ENCODE assay signal across 1 cellular context in the genomic region with DNA sequence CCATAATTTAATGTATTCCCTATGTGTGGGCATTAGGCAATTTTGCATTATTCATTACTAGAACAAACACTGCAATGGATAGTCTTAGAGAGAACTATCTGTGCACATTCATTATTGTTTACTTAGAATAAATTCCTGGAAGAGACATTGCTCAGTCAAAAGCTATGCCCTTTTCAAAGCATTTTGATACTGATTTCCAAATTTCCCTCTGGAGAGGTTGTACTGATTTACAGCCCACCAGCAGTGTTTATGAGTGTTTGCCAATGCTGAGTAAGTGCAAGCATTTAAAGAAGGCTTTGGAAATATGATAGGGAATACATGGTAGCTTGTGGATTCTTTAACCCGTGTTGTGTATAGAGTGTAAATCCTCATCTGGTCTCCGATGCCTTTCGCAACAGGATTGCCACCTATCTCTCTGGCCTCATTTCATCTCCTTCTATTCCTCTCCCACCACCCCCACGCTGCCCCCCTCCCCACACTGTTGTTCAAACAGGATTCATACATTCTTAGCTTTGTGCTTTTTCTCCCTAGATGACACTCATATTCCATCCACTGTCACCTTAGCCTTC.
A peak's percentile ranks its signal among the peaks of the same experiment; 100 is the strongest.
TF ChIP-seq lines count a peak whose summit lies in the region.

No MANE protein-coding gene starts in this region.

TF ChIP-seq in HepG2, 621 proteins besides CTCF, POLR2A, EP300 and RAD21 (continued from another document and continues in another):
- TF ChIP-seq, protein P1, sequence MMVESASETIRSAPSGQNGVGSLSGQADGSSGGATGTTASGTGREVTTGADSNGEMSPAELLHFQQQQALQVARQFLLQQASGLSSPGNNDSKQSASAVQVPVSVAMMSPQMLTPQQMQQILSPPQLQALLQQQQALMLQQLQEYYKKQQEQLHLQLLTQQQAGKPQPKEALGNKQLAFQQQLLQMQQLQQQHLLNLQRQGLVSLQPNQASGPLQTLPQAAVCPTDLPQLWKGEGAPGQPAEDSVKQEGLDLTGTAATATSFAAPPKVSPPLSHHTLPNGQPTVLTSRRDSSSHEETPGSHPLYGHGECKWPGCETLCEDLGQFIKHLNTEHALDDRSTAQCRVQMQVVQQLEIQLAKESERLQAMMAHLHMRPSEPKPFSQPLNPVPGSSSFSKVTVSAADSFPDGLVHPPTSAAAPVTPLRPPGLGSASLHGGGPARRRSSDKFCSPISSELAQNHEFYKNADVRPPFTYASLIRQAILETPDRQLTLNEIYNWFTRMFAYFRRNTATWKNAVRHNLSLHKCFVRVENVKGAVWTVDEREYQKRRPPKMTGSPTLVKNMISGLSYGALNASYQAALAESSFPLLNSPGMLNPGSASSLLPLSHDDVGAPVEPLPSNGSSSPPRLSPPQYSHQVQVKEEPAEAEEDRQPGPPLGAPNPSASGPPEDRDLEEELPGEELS (CRISPR knock-in tag; IDR thresholded peaks at IDR 0.05), result peak; percentile 70; the same call in 1 of the 2 replicates
- TF ChIP-seq, protein P2, sequence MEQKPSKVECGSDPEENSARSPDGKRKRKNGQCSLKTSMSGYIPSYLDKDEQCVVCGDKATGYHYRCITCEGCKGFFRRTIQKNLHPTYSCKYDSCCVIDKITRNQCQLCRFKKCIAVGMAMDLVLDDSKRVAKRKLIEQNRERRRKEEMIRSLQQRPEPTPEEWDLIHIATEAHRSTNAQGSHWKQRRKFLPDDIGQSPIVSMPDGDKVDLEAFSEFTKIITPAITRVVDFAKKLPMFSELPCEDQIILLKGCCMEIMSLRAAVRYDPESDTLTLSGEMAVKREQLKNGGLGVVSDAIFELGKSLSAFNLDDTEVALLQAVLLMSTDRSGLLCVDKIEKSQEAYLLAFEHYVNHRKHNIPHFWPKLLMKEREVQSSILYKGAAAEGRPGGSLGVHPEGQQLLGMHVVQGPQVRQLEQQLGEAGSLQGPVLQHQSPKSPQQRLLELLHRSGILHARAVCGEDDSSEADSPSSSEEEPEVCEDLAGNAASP (CRISPR knock-in tag; IDR thresholded peaks at IDR 0.05; ENCODE audit: borderline replicate concordance), result 0 out of 2 replicates have a peak, but pooled peaks have one; percentile 13
- TF ChIP-seq ZNF776 (CRISPR knock-in tag; IDR thresholded peaks at IDR 0.05) (no peak), GABPA (IDR thresholded peaks at IDR 0.05; ENCODE audit: low read depth, low read length) (no peak), GABPA (CRISPR knock-in tag; IDR thresholded peaks at IDR 0.05; ENCODE audit: low read depth) (no peak), SRY (CRISPR knock-in tag; IDR thresholded peaks at IDR 0.05) (no peak), ZNF737 (CRISPR knock-in tag; IDR thresholded peaks at IDR 0.05; ENCODE audit: borderline replicate concordance) (no peak), DMAP1 (CRISPR knock-in tag; IDR thresholded peaks at IDR 0.05) (peak; percentile 48; the same call in 1 of the 2 replicates), SPEN (CRISPR knock-in tag; IDR thresholded peaks at IDR 0.05; ENCODE audit: low read depth) (no peak), SNAPC2 (CRISPR knock-in tag; IDR thresholded peaks at IDR 0.05) (no peak), RBAK (CRISPR knock-in tag; IDR thresholded peaks at IDR 0.05) (no peak), SOX13 (IDR thresholded peaks at IDR 0.05) (no peak), SOX13 (CRISPR knock-in tag; conservative IDR thresholded peaks at IDR 0.05 in 1 of 2, IDR thresholded peaks at IDR 0.05 in 1 of 2) (peak in 1 of 2 experiments; percentile 77; a peak in 2 of 4 replicates), ZNF749 (CRISPR knock-in tag; IDR thresholded peaks at IDR 0.05; ENCODE audit: borderline replicate concordance) (no peak), ZKSCAN8 (CRISPR knock-in tag; IDR thresholded peaks at IDR 0.05; ENCODE audit: borderline replicate concordance) (peak; percentile 72; the same call in 1 of the 2 replicates), MXI1 (IDR thresholded peaks at IDR 0.05; ENCODE audit: borderline replicate concordance, low read depth, low read length) (no peak), MIER3 (CRISPR knock-in tag; IDR thresholded peaks at IDR 0.05; ENCODE audit: borderline replicate concordance) (peak; percentile 57; the same call in 1 of the 2 replicates), ZNF614 (CRISPR knock-in tag; IDR thresholded peaks at IDR 0.05; ENCODE audit: borderline replicate concordance) (0 out of 2 replicates have a peak, but pooled peaks have one; percentile 27), NCOA1 (CRISPR knock-in tag; IDR thresholded peaks at IDR 0.05) (no peak), ZNF775 (CRISPR knock-in tag; IDR thresholded peaks at IDR 0.05; ENCODE audit: borderline replicate concordance) (no peak), NR2F6 (IDR thresholded peaks at IDR 0.05) (peak; percentile 21; the same call in 1 of the 2 replicates), NR2F6 (CRISPR knock-in tag; IDR thresholded peaks at IDR 0.05) (peak; percentile 54; the same call in 1 of the 2 replicates), SOX5 (CRISPR knock-in tag; IDR thresholded peaks at IDR 0.05; ENCODE audit: borderline replicate concordance) (peak; percentile 80), FLYWCH1 (CRISPR knock-in tag; IDR thresholded peaks at IDR 0.05) (no peak)
- TF ChIP-seq, protein P3, sequence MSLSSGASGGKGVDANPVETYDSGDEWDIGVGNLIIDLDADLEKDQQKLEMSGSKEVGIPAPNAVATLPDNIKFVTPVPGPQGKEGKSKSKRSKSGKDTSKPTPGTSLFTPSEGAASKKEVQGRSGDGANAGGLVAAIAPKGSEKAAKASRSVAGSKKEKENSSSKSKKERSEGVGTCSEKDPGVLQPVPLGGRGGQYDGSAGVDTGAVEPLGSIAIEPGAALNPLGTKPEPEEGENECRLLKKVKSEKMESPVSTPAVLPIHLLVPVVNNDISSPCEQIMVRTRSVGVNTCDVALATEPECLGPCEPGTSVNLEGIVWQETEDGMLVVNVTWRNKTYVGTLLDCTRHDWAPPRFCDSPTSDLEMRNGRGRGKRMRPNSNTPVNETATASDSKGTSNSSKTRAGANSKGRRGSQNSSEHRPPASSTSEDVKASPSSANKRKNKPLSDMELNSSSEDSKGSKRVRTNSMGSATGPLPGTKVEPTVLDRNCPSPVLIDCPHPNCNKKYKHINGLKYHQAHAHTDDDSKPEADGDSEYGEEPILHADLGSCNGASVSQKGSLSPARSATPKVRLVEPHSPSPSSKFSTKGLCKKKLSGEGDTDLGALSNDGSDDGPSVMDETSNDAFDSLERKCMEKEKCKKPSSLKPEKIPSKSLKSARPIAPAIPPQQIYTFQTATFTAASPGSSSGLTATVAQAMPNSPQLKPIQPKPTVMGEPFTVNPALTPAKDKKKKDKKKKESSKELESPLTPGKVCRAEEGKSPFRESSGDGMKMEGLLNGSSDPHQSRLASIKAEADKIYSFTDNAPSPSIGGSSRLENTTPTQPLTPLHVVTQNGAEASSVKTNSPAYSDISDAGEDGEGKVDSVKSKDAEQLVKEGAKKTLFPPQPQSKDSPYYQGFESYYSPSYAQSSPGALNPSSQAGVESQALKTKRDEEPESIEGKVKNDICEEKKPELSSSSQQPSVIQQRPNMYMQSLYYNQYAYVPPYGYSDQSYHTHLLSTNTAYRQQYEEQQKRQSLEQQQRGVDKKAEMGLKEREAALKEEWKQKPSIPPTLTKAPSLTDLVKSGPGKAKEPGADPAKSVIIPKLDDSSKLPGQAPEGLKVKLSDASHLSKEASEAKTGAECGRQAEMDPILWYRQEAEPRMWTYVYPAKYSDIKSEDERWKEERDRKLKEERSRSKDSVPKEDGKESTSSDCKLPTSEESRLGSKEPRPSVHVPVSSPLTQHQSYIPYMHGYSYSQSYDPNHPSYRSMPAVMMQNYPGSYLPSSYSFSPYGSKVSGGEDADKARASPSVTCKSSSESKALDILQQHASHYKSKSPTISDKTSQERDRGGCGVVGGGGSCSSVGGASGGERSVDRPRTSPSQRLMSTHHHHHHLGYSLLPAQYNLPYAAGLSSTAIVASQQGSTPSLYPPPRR (CRISPR knock-in tag; IDR thresholded peaks at IDR 0.05; ENCODE audit: borderline replicate concordance), result peak; percentile 19; the same call in 1 of the 2 replicates
- TF ChIP-seq, protein P4, sequence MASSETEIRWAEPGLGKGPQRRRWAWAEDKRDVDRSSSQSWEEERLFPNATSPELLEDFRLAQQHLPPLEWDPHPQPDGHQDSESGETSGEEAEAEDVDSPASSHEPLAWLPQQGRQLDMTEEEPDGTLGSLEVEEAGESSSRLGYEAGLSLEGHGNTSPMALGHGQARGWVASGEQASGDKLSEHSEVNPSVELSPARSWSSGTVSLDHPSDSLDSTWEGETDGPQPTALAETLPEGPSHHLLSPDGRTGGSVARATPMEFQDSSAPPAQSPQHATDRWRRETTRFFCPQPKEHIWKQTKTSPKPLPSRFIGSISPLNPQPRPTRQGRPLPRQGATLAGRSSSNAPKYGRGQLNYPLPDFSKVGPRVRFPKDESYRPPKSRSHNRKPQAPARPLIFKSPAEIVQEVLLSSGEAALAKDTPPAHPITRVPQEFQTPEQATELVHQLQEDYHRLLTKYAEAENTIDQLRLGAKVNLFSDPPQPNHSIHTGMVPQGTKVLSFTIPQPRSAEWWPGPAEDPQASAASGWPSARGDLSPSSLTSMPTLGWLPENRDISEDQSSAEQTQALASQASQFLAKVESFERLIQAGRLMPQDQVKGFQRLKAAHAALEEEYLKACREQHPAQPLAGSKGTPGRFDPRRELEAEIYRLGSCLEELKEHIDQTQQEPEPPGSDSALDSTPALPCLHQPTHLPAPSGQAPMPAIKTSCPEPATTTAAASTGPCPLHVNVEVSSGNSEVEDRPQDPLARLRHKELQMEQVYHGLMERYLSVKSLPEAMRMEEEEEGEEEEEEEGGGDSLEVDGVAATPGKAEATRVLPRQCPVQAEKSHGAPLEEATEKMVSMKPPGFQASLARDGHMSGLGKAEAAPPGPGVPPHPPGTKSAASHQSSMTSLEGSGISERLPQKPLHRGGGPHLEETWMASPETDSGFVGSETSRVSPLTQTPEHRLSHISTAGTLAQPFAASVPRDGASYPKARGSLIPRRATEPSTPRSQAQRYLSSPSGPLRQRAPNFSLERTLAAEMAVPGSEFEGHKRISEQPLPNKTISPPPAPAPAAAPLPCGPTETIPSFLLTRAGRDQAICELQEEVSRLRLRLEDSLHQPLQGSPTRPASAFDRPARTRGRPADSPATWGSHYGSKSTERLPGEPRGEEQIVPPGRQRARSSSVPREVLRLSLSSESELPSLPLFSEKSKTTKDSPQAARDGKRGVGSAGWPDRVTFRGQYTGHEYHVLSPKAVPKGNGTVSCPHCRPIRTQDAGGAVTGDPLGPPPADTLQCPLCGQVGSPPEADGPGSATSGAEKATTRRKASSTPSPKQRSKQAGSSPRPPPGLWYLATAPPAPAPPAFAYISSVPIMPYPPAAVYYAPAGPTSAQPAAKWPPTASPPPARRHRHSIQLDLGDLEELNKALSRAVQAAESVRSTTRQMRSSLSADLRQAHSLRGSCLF (CRISPR knock-in tag; IDR thresholded peaks at IDR 0.05; ENCODE audit: borderline replicate concordance), result no peak
- TF ChIP-seq, protein P5, sequence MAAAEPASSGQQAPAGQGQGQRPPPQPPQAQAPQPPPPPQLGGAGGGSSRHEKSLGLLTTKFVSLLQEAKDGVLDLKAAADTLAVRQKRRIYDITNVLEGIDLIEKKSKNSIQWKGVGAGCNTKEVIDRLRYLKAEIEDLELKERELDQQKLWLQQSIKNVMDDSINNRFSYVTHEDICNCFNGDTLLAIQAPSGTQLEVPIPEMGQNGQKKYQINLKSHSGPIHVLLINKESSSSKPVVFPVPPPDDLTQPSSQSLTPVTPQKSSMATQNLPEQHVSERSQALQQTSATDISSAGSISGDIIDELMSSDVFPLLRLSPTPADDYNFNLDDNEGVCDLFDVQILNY (CRISPR knock-in tag; conservative IDR thresholded peaks at IDR 0.05), result no peak
- TF ChIP-seq, protein P6, sequence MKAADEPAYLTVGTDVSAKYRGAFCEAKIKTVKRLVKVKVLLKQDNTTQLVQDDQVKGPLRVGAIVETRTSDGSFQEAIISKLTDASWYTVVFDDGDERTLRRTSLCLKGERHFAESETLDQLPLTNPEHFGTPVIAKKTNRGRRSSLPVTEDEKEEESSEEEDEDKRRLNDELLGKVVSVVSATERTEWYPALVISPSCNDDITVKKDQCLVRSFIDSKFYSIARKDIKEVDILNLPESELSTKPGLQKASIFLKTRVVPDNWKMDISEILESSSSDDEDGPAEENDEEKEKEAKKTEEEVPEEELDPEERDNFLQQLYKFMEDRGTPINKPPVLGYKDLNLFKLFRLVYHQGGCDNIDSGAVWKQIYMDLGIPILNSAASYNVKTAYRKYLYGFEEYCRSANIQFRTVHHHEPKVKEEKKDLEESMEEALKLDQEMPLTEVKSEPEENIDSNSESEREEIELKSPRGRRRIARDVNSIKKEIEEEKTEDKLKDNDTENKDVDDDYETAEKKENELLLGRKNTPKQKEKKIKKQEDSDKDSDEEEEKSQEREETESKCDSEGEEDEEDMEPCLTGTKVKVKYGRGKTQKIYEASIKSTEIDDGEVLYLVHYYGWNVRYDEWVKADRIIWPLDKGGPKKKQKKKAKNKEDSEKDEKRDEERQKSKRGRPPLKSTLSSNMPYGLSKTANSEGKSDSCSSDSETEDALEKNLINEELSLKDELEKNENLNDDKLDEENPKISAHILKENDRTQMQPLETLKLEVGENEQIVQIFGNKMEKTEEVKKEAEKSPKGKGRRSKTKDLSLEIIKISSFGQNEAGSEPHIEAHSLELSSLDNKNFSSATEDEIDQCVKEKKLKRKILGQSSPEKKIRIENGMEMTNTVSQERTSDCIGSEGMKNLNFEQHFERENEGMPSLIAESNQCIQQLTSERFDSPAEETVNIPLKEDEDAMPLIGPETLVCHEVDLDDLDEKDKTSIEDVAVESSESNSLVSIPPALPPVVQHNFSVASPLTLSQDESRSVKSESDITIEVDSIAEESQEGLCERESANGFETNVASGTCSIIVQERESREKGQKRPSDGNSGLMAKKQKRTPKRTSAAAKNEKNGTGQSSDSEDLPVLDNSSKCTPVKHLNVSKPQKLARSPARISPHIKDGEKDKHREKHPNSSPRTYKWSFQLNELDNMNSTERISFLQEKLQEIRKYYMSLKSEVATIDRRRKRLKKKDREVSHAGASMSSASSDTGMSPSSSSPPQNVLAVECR (CRISPR knock-in tag; IDR thresholded peaks at IDR 0.05; ENCODE audit: borderline replicate concordance), result no peak
- TF ChIP-seq, protein P7, sequence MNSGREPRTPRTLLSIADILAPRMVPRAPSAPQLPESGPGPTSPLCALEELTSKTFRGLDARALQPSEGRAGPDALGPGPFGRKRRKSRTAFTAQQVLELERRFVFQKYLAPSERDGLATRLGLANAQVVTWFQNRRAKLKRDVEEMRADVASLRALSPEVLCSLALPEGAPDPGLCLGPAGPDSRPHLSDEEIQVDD (CRISPR knock-in tag; IDR thresholded peaks at IDR 0.05; ENCODE audit: borderline replicate concordance), result no peak
- TF ChIP-seq, protein P8, sequence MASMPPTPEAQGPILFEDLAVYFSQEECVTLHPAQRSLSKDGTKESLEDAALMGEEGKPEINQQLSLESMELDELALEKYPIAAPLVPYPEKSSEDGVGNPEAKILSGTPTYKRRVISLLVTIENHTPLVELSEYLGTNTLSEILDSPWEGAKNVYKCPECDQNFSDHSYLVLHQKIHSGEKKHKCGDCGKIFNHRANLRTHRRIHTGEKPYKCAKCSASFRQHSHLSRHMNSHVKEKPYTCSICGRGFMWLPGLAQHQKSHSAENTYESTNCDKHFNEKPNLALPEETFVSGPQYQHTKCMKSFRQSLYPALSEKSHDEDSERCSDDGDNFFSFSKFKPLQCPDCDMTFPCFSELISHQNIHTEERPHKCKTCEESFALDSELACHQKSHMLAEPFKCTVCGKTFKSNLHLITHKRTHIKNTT (CRISPR knock-in tag; IDR thresholded peaks at IDR 0.05), result no peak
- TF ChIP-seq, protein P9, sequence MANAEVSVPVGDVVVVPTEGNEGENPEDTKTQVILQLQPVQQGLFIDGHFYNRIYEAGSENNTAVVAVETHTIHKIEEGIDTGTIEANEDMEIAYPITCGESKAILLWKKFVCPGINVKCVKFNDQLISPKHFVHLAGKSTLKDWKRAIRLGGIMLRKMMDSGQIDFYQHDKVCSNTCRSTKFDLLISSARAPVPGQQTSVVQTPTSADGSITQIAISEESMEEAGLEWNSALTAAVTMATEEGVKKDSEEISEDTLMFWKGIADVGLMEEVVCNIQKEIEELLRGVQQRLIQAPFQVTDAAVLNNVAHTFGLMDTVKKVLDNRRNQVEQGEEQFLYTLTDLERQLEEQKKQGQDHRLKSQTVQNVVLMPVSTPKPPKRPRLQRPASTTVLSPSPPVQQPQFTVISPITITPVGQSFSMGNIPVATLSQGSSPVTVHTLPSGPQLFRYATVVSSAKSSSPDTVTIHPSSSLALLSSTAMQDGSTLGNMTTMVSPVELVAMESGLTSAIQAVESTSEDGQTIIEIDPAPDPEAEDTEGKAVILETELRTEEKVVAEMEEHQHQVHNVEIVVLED (CRISPR knock-in tag; IDR thresholded peaks at IDR 0.05; ENCODE audit: borderline replicate concordance), result no peak
